Comparison of ENCODE assay signal across 8 cellular contexts in genomic region chr11:74570266-74571061, GRCh38. TPM values are rescaled to one million over a fixed set of nuclear protein-coding genes. Genes with fewer than 3 reads are reported as not detected.
DNase-seq lines count a peak whose midpoint lies in the region; ATAC-seq and TF ChIP-seq lines count a peak whose summit lies in the region.

No MANE protein-coding gene starts in this region.

- H3K9me3 Mint-ChIP-seq in type B pancreatic cell = no peaks in the 10 kb centered on the region

- peak; percentile 74 for TF ChIP-seq CTCF in DOHH2 (IDR thresholded peaks at IDR 0.05; ENCODE audit: low read depth, low read length, poor library complexity, severe bottlenecking)
- TF ChIP-seq CTCF in Peyer's patch (IDR thresholded peaks at IDR 0.05) = peak in 4 of 6 experiments; percentile 55 to 96 (median 94)
- peak; percentile 83 for TF ChIP-seq CTCF in choroid plexus epithelial cell (conservative IDR thresholded peaks at IDR 0.05; ENCODE audit: low read depth, low read length)
- peak; percentile 73 to 86 (median 76) for TF ChIP-seq CTCF in right lobe of liver (IDR thresholded peaks at IDR 0.05)
- peak; percentile 83 for TF ChIP-seq CTCF in type B pancreatic cell (conservative IDR thresholded peaks at IDR 0.05)

- H4K20me1 ChIP-seq in DOHH2 (ENCODE audit: control insufficient read depth, insufficient read depth, low read depth, low read length) = no peaks in the 10 kb centered on the region

- WGBS in right lobe of liver (ENCODE audit: insufficient coverage, low coverage, low lambda C conversion rate, missing lambda C conversion rate) = 56% methylated on average over 8 of the region's 8 CpGs

- no peak overlapping the region for H3K4me2 ChIP-seq in DOHH2 (ENCODE audit: low read length)

- no peaks in the 10 kb centered on the region for H3K9me2 ChIP-seq in DOHH2 (replicated peaks; ENCODE audit: control insufficient read depth, low read length)

- intact Hi-C loops in right lobe of liver (cut with DNase I) = loop anchor here (5.0 to 10.0 kb wide), 3 partner anchors 113 to 316 kb away; no protein-coding TSS in a partner anchor

- peak; percentile 45 for DNase-seq in Jurkat, Clone E6-1 (ENCODE audit: low read depth, low spot score)
- peak in 1 of 3 donors; percentile 74 for DNase-seq in Peyer's patch
- peak; percentile 80 for DNase-seq in choroid plexus epithelial cell (ENCODE audit: low read depth)
- peak in 1 of 3 donors; percentile 55 for DNase-seq in right lobe of liver
- no peak for DNase-seq in type B pancreatic cell (ENCODE audit: extremely low spot score, unreplicated experiment)
- DNase-seq in NCI-H128 (lab: John Stamatoyannopoulos, UW; ENCODE audit: unreplicated experiment) = no peak

- no peak for TF ChIP-seq POLR2A in Peyer's patch (IDR thresholded peaks at IDR 0.05)
- no peak for TF ChIP-seq POLR2A in right lobe of liver (IDR thresholded peaks at IDR 0.05)

- peak; percentile 81 to 94 (median 87) for ATAC-seq in right lobe of liver
- ATAC-seq in activated CD4-positive, CD25-positive, alpha-beta regulatory T cell treated with anti-CD3 and anti-CD28 coated beads, Interleukin-2, amount 50 U/mL, for 24 hours = no peak

- no peaks in the 10 kb centered on the region for H3K36me3 Mint-ChIP-seq in type B pancreatic cell

- H3K9me3 ChIP-seq in DOHH2 (ENCODE audit: control insufficient read depth, insufficient read depth, low read length) = no peaks in the 10 kb centered on the region
- no peaks in the 10 kb centered on the region for H3K9me3 ChIP-seq in Peyer's patch
- H3K9me3 ChIP-seq in right lobe of liver = no peaks in the 10 kb centered on the region

- H3K4me3 Mint-ChIP-seq in type B pancreatic cell = no peak overlapping the region

- H3F3A ChIP-seq in DOHH2 (ENCODE audit: control insufficient read depth, insufficient read depth) = no peaks in the 10 kb centered on the region

- peaks cover 21% of the 10 kb centered on the region for H3K27me3 ChIP-seq in DOHH2 (ENCODE audit: control insufficient read depth, low read length)
- H3K27me3 ChIP-seq in Peyer's patch = no peaks in the 10 kb centered on the region
- H3K27me3 ChIP-seq in right lobe of liver = no peaks in the 10 kb centered on the region

- no peaks in the 10 kb centered on the region for H3K4me1 Mint-ChIP-seq in type B pancreatic cell (ENCODE audit: unreplicated experiment)

- H3K27me3 Mint-ChIP-seq in type B pancreatic cell = peaks cover 2% of the 10 kb centered on the region

- H3K27ac Mint-ChIP-seq in type B pancreatic cell = no peak overlapping the region

- no peaks in the 10 kb centered on the region for H3K79me2 ChIP-seq in DOHH2 (ENCODE audit: control insufficient read depth, low read length)

- H3K36me3 ChIP-seq in DOHH2 (ENCODE audit: control insufficient read depth, low read length) = no peaks in the 10 kb centered on the region
- no peaks in the 10 kb centered on the region for H3K36me3 ChIP-seq in Peyer's patch
- H3K36me3 ChIP-seq in right lobe of liver = no peaks in the 10 kb centered on the region

- H3K4me3 ChIP-seq in DOHH2 (ENCODE audit: low read length) = no peak overlapping the region
- no peak overlapping the region for H3K4me3 ChIP-seq in Jurkat, Clone E6-1 (ENCODE audit: low read length)
- H3K4me3 ChIP-seq in Peyer's patch = no peak overlapping the region
- no peak overlapping the region for H3K4me3 ChIP-seq in choroid plexus epithelial cell (ENCODE audit: low read depth, low read length)
- no peak overlapping the region for H3K4me3 ChIP-seq in right lobe of liver

- H3K4me1 ChIP-seq in DOHH2 (ENCODE audit: control insufficient read depth, low read length) = no peaks in the 10 kb centered on the region
- peaks cover 0 to 5% (median 2%) of the 10 kb centered on the region in 4 donors for H3K4me1 ChIP-seq in Peyer's patch
- H3K4me1 ChIP-seq in right lobe of liver = peaks cover 0 to 27% (median 0%) of the 10 kb centered on the region in 4 donors

- H3K27ac ChIP-seq in DOHH2 (ENCODE audit: low read depth, low read length) (no peak overlapping the region), Peyer's patch (peak overlapping the region in 2 of 4 donors; percentile 73 to 85), right lobe of liver (no peak overlapping the region)

RNA-seq across cellular contexts. Expression of gene POLD3, which starts 21.9 kb away (rescaled TPM):
- 54.3 TPM for polyA plus RNA-seq in Jurkat, Clone E6-1 (2012; ENCODE audit: insufficient read depth, insufficient read length)
- total RNA-seq in Peyer's patch (10 to 100 TPM; 19.8 to 55.3 (median 34.2) TPM), right lobe of liver (1 to 10 TPM; 2.9 to 5.7 (median 5.1) TPM), type B pancreatic cell (ENCODE audit: low replicate concordance) (19.9 and 32.9 TPM in 2 replicates)

Comparison
In these comparisons a context has a peak if more than half of its experiments do, and no peak if none do; other contexts are left out.
1. DNase-seq: peak in Jurkat, Clone E6-1 (single experiment) and choroid plexus epithelial cell (single experiment); none in type B pancreatic cell (single experiment) and NCI-H128 (single experiment).
2. ATAC-seq: peak in right lobe of liver (4 of 4); none in activated CD4-positive, CD25-positive, alpha-beta regulatory T cell treated with anti-CD3 and anti-CD28 coated beads, Interleukin-2, amount 50 U/mL, for 24 hours (0 of 2).
3. Peak in every context shown above with its lines, with median percentiles within 50 percentile points of each other: CTCF ChIP-seq.